Comparison of ENCODE assay signal across 8 cellular contexts in the genomic region with DNA sequence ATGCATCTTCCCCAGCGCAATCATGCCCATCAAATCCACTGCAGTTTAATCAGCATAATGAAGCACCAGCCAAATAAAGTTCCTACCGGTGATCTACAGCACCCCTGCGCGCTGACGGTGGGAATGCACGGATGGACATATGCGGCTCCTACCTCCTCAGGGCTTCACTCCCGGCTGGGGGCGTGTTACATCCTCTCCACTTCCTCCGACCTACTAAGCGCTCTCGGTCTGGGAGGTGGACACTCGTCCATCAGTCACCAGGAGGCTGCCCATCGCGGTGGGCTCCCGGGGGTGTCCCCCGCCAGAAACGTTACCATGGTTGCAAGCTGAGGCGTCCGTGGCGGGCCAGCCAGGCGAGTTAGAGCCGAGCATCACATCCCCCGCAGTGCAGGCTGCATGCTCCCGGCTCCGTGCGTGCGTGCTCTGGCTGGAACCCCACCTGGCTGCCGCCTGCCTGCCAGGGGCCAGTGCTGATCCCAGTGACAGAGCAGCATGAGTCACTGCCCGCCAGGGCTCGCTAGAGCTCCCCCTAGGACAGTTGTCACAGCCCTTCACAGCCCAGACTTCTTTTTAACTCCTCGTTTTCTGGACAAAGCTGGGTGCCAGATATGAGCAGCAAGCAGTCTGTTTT.
DNase-seq lines count a peak whose midpoint lies in the region; ATAC-seq and TF ChIP-seq lines count a peak whose summit lies in the region.

No MANE protein-coding gene starts in this region.

- no peak for ATAC-seq in HG03196 (IDR thresholded peaks at IDR 0.05; ENCODE audit: unreplicated experiment)

- TF ChIP-seq CTCF in AG09309 (IDR thresholded peaks at IDR 0.05; ENCODE audit: control insufficient read depth, insufficient read depth, low read depth, low read length, missing control alignments), result peak; percentile 45
- TF ChIP-seq CTCF in adrenal gland (IDR thresholded peaks at IDR 0.05), result peak; percentile 23 to 41 (median 33)
- peak in 1 of 2 donors; percentile 61 for TF ChIP-seq CTCF in right atrium auricular region (IDR thresholded peaks at IDR 0.05)

- no peaks in the 10 kb centered on the region for H3K9me3 ChIP-seq in adrenal gland (replicated peaks in 1 of 3)
- no peaks in the 10 kb centered on the region for H3K9me3 ChIP-seq in right atrium auricular region

- H3K4me1 ChIP-seq in adrenal gland (replicated peaks in 1 of 2) (peaks cover 0 to 16% of the 10 kb centered on the region in 2 donors), right atrium auricular region (peaks cover 0 to 16% of the 10 kb centered on the region in 2 donors)

- WGBS in adrenal gland, 4 donors, result 22 to 32% (median 26%) methylated on average over 6 to 32 of the region's 32 CpGs

- intact Hi-C loops in adrenal gland (cut with DNase I), result no loop called here

- H3K27ac ChIP-seq in adrenal gland, result peak overlapping the region in 1 of 5 donors; percentile 61
- H3K27ac ChIP-seq in right atrium auricular region, result no peak overlapping the region

- DNase-seq in AG09309 (ENCODE audit: low read depth), result no peak
- DNase-seq in HUDEP-2 (lab: John Stamatoyannopoulos, UW; ENCODE audit: unreplicated experiment in 76 of 76), result peak in 46 of 76 experiments; percentile 1 to 59 (median 13)
- DNase-seq in adrenal gland, result peak; percentile 79 to 89 (median 87)
- peak; percentile 66 for DNase-seq in right atrium auricular region (ENCODE audit: low spot score)
- peak; percentile 30 for DNase-seq in pulmonary artery endothelial cell (ENCODE audit: low read depth, low spot score)
- no peak for DNase-seq in AML-193 (lab: John Stamatoyannopoulos, UW)
- DNase-seq in NOMO-1 treated with dmso at 0.1 percent for 144 hours (lab: John Stamatoyannopoulos, UW; ENCODE audit: unreplicated experiment), result no peak

- no peaks in the 10 kb centered on the region for H3K36me3 ChIP-seq in adrenal gland (replicated peaks in 1 of 2)
- H3K36me3 ChIP-seq in right atrium auricular region, result no peaks in the 10 kb centered on the region

- H3K27me3 ChIP-seq in adrenal gland, result no peaks in the 10 kb centered on the region
- no peaks in the 10 kb centered on the region for H3K27me3 ChIP-seq in right atrium auricular region

- peak overlapping the region; percentile 43 for H3K4me3 ChIP-seq in AG09309 (ENCODE audit: control insufficient read depth, low read depth, low read length)
- H3K4me3 ChIP-seq in adrenal gland, result peak overlapping the region in 1 of 4 donors; percentile 48
- H3K4me3 ChIP-seq in right atrium auricular region, result peak overlapping the region; percentile 20 to 40

- TF ChIP-seq POLR2A in adrenal gland (IDR thresholded peaks at IDR 0.05), result peak in 1 of 2 donors; percentile 52

Comparison
In these comparisons a context has a peak if more than half of its experiments do, and no peak if none do; other contexts are left out.
1. DNase-seq: peak in HUDEP-2 (46 of 76), adrenal gland (7 of 7), right atrium auricular region (single experiment) and pulmonary artery endothelial cell (single experiment); none in AG09309 (single experiment), AML-193 (0 of 2) and NOMO-1 treated with dmso at 0.1 percent for 144 hours (single experiment).